In genomic region chr6:144063744-144064401, GRCh38 we compare ENCODE assay signal across 8 cellular contexts. TPM values are rescaled to one million over a fixed set of nuclear protein-coding genes. Genes with fewer than 3 reads are reported as not detected.
DNase-seq lines count a peak whose midpoint lies in the region; ATAC-seq lines count a peak whose summit lies in the region.

No MANE protein-coding gene starts in this region.

- no peaks in the 10 kb centered on the region for H3K27me3 Mint-ChIP-seq in naive thymus-derived CD8-positive, alpha-beta T cell

- H3K4me1 Mint-ChIP-seq in naive thymus-derived CD8-positive, alpha-beta T cell: peaks cover 14 to 34% (median 25%) of the 10 kb centered on the region in 4 donors

- peaks cover 57% of the 10 kb centered on the region for H3K27me3 ChIP-seq in NT2/D1 (ENCODE audit: insufficient read depth, insufficient read length)

- H3K4me1 ChIP-seq in NT2/D1 (ENCODE audit: insufficient read depth, insufficient read length): peaks cover 2% of the 10 kb centered on the region

- no peaks in the 10 kb centered on the region for H3K36me3 Mint-ChIP-seq in naive thymus-derived CD8-positive, alpha-beta T cell

- POLR2A ChIA-PET in naive thymus-derived CD8-positive, alpha-beta T cell (lab: Charles Lee): interaction anchor here (0.5 to 3.9 kb wide), 18 partner anchors 9 to 1672 kb away, joined by 3 to 54 read pairs (median 4); partner anchors contain the start of genes EPM2A, LTV1 and SF3B5

- no peaks in the 10 kb centered on the region for H3K9me3 Mint-ChIP-seq in naive thymus-derived CD8-positive, alpha-beta T cell

- peak overlapping the region; percentile 72 to 98 (median 95) for H3K27ac Mint-ChIP-seq in naive thymus-derived CD8-positive, alpha-beta T cell

- peak overlapping the region; percentile 74 for H3K9ac ChIP-seq in NT2/D1 (ENCODE audit: insufficient read length, low read depth)

- ATAC-seq in GM19397 (IDR thresholded peaks at IDR 0.05; ENCODE audit: unreplicated experiment) (peak; percentile 92), HG03521 (IDR thresholded peaks at IDR 0.05; ENCODE audit: unreplicated experiment) (peak; percentile 87), esophagus mucosa (peak; percentile 94)
- peak; percentile 88 to 90 for ATAC-seq in naive thymus-derived CD8-positive, alpha-beta T cell

- no peaks in the 10 kb centered on the region for H3K36me3 ChIP-seq in NT2/D1 (ENCODE audit: insufficient read depth, insufficient read length, low read length)

- DNase-seq in CMK (ENCODE audit: low read depth): peak; percentile 60
- DNase-seq in NT2/D1 (ENCODE audit: low read depth, low spot score): peak; percentile 16
- DNase-seq in activated CD8-positive, alpha-beta memory T cell treated with anti-CD3 and anti-CD28 coated beads, Interleukin-2, amount 50 U/mL, for 48 hours: peak; percentile 92
- peak; percentile 84 to 94 (median 89) for DNase-seq in naive thymus-derived CD8-positive, alpha-beta T cell
- peak; percentile 78 to 94 (median 88) for DNase-seq in stimulated activated naive CD4-positive, alpha-beta T cell (lab: John Stamatoyannopoulos, UW)

- H3K4me3 Mint-ChIP-seq in naive thymus-derived CD8-positive, alpha-beta T cell: peak overlapping the region; percentile 86 to 96 (median 93)

- peak overlapping the region; percentile 50 for H3K4me3 ChIP-seq in NT2/D1 (ENCODE audit: insufficient read length, low read depth)

- no peaks in the 10 kb centered on the region for H3K9me3 ChIP-seq in NT2/D1 (ENCODE audit: insufficient read depth, low read length)

RNA-seq across cellular contexts. Expression of gene SF3B5, which starts 31.5 kb away (rescaled TPM):
- total RNA-seq in esophagus mucosa: 162 TPM
- total RNA-seq in naive thymus-derived CD8-positive, alpha-beta T cell: 10 to 100 TPM; 94.8 to 95.3 TPM
- polyA plus RNA-seq in naive thymus-derived CD8-positive, alpha-beta T cell: 100 to 1,000 TPM; 390 to 417 (median 416) TPM

RNA-seq across cellular contexts. Expression of gene PLAGL1, which starts 55.8 kb away (rescaled TPM):
- 17.9 TPM for total RNA-seq in esophagus mucosa
- 1 to 10 TPM; 7.6 to 8.0 TPM for total RNA-seq in naive thymus-derived CD8-positive, alpha-beta T cell
- 1 to 10 TPM; 2.9 to 4.9 (median 3.3) TPM for polyA plus RNA-seq in naive thymus-derived CD8-positive, alpha-beta T cell

Comparison
In these comparisons a context has a peak if more than half of its experiments do, and no peak if none do; other contexts are left out.
1. Peak in every context shown above with its lines: DNase-seq, ATAC-seq and H3K4me3 ChIP-seq.
2. DNase-seq: peak in every context shown above with its lines; median percentile 92 in activated CD8-positive, alpha-beta memory T cell treated with anti-CD3 and anti-CD28 coated beads, Interleukin-2, amount 50 U/mL, for 48 hours; 89 in naive thymus-derived CD8-positive, alpha-beta T cell; 88 in stimulated activated naive CD4-positive, alpha-beta T cell; 60 in CMK; 16 in NT2/D1.